Comparison of ENCODE assay signal across 29 cellular contexts in genomic region chr3:23793528-23794134, GRCh38.
"Had no signal": no experiment of that assay in that cellular context is flagged by ENCODE, and none has a peak within 500 bp of the region (broad histone marks: within the 10 kb centered on the region; RNA-seq: fewer than 3 reads in every experiment).

No MANE protein-coding gene starts in this region.

- ATAC-seq: activated CD8-positive, alpha-beta T cell treated with anti-CD3 and anti-CD28 coated beads for 36 hours; body of pancreas; effector memory CD8-positive, alpha-beta T cell; foreskin keratinocyte; gastrocnemius medialis had no signal

- H3K4me3 Mint-ChIP-seq: activated CD4-positive, alpha-beta T cell treated with anti-CD3 and anti-CD28 coated beads, Interleukin-2, amount 10 ng/mL, durations not matched to agents 7 days and 5 days; activated CD8-positive, alpha-beta T cell treated with anti-CD3 and anti-CD28 coated beads for 36 hours; activated naive CD8-positive, alpha-beta T cell; effector memory CD8-positive, alpha-beta T cell had no signal

- H3K9me3 Mint-ChIP-seq: activated CD4-positive, alpha-beta T cell treated with anti-CD3 and anti-CD28 coated beads, Interleukin-2, amount 10 ng/mL, durations not matched to agents 7 days and 5 days; activated CD8-positive, alpha-beta T cell treated with anti-CD3 and anti-CD28 coated beads for 36 hours; effector memory CD8-positive, alpha-beta T cell had no signal

- H3K4me3 ChIP-seq: body of pancreas, esophagus muscularis mucosa, gastrocnemius medialis had no signal

- H3K9me3 ChIP-seq: body of pancreas, esophagus muscularis mucosa, gastrocnemius medialis had no signal

- H3K27ac Mint-ChIP-seq: activated CD4-positive, alpha-beta T cell treated with anti-CD3 and anti-CD28 coated beads, Interleukin-2, amount 10 ng/mL, durations not matched to agents 7 days and 5 days; activated CD8-positive, alpha-beta T cell treated with anti-CD3 and anti-CD28 coated beads for 36 hours; activated naive CD8-positive, alpha-beta T cell; effector memory CD8-positive, alpha-beta T cell had no signal

- H3K27me3 ChIP-seq: body of pancreas, esophagus muscularis mucosa, gastrocnemius medialis had no signal

- DNase-seq: activated CD4-positive, alpha-beta T cell treated with anti-CD3 and anti-CD28 coated beads for 4 hours; activated CD4-positive, alpha-beta T cell treated with anti-CD3 and anti-CD28 coated beads, Interleukin-2, amount 10 ng/mL, durations not matched to agents 7 days and 5 days; activated CD4-positive, alpha-beta T cell treated with anti-CD3 and anti-CD28 coated beads, Interleukin-2, amount 50 U/mL, for 4 hours; activated CD4-positive, CD25-positive, alpha-beta regulatory T cell; activated CD4-positive, CD25-positive, alpha-beta regulatory T cell treated with anti-CD3 and anti-CD28 coated beads, Interleukin-2, amount 50 U/mL, for 72 hours; activated CD8-positive, alpha-beta memory T cell treated with anti-CD3 and anti-CD28 coated beads for 24 hours; activated CD8-positive, alpha-beta T cell treated with anti-CD3 and anti-CD28 coated beads for 36 hours; activated effector memory CD4-positive, alpha-beta T cell treated with Interleukin-2 at 50 U/mL for 16 hours; activated gamma-delta T cell treated with Interleukin-2 at 50 U/mL for 16 hours; activated naive CD4-positive, alpha-beta T cell treated with anti-CD3 and anti-CD28 coated beads, Interleukin-2, amount 50 U/mL, for 16 hours; activated naive CD4-positive, alpha-beta T cell treated with Interleukin-2 at 50 U/mL for 16 hours; activated T-cell treated with anti-CD3 and anti-CD28 coated beads, Interleukin-2, amount 50 U/mL, for 1 hour; activated T-cell treated with anti-CD3 and anti-CD28 coated beads, Interleukin-2, amount 50 U/mL, for 48 hours; amniotic stem cell; anterior cingulate cortex; body of pancreas; caudate nucleus; cortex of kidney; dermis blood vessel endothelial cell; effector CD4-positive, alpha-beta T cell; effector memory CD8-positive, alpha-beta T cell; erythroblast; foreskin keratinocyte; gastrocnemius medialis; glutamatergic neuron; T-helper 2 cell had no signal

- H3K36me3 Mint-ChIP-seq: activated naive CD8-positive, alpha-beta T cell had no signal

- FAIRE-seq: colon had no signal

- H3K27me3 Mint-ChIP-seq: activated naive CD8-positive, alpha-beta T cell had no signal

- H3K4me1 ChIP-seq: body of pancreas, esophagus muscularis mucosa, foreskin keratinocyte, gastrocnemius medialis had no signal

- H3K27ac ChIP-seq: body of pancreas, esophagus muscularis mucosa, foreskin keratinocyte, gastrocnemius medialis had no signal

- H3K36me3 ChIP-seq: esophagus muscularis mucosa, gastrocnemius medialis had no signal
